In genomic region chr15:89999676-90000174, GRCh38 we compare ENCODE assay signal across 8 cellular contexts. TPM values are rescaled to one million over a fixed set of nuclear protein-coding genes. Genes with fewer than 3 reads are reported as not detected.
A peak's percentile ranks its signal among the peaks of the same experiment; 100 is the strongest.
DNase-seq lines count a peak whose midpoint lies in the region; ATAC-seq, FAIRE-seq and TF ChIP-seq lines count a peak whose summit lies in the region.

No MANE protein-coding gene starts in this region.

- ATAC-seq in pancreas (peak; percentile 22 to 36 (median 29)), GM18511 (IDR thresholded peaks at IDR 0.05; ENCODE audit: unreplicated experiment) (no peak), GM21515 (IDR thresholded peaks at IDR 0.05; ENCODE audit: unreplicated experiment) (no peak)

- peak overlapping the region; percentile 95 for H3K27ac ChIP-seq in SK-N-MC
- peak overlapping the region; percentile 92 to 95 (median 94) for H3K27ac ChIP-seq in pancreas

- no peak for FAIRE-seq in pancreas (lab: Jason Lieb, UNC)

- H3K9ac ChIP-seq in SK-N-MC (ENCODE audit: insufficient read length): peak overlapping the region; percentile 96

- peak overlapping the region; percentile 78 for H3K4me3 ChIP-seq in SK-N-MC
- peak overlapping the region; percentile 64 to 75 for H3K4me3 ChIP-seq in foreskin fibroblast (ENCODE audit: low read depth in 1 of 2, low read length in 2 of 2)
- peak overlapping the region; percentile 35 to 83 (median 59) for H3K4me3 ChIP-seq in pancreas
- H3K4me3 ChIP-seq in BE2C (ENCODE audit: low read depth, low read length): no peak overlapping the region

- TF ChIP-seq CTCF in foreskin fibroblast (IDR thresholded peaks at IDR 0.05; ENCODE audit: low read depth, low read length) (no peak), pancreas (IDR thresholded peaks at IDR 0.05) (no peak), BE2C (IDR thresholded peaks at IDR 0.05; ENCODE audit: low read depth, low read length) (no peak)

- 22 to 28% methylated on average over 13 of the region's 13 CpGs for WGBS in pancreas, 2 donors

- DNase-seq in COLO668 (lab: John Stamatoyannopoulos, UW; ENCODE audit: unreplicated experiment) (peak; percentile 34), SK-N-MC (ENCODE audit: low read depth, low spot score) (no peak), foreskin fibroblast (peak; percentile 62 to 80), pancreas (peak; percentile 69 to 83 (median 72)), BE2C (no peak)
- no peak for DNase-seq in activated CD4-positive, alpha-beta T cell treated with anti-CD3 and anti-CD28 coated beads for 48 hours

- H3K9me3 ChIP-seq in SK-N-MC (ENCODE audit: low read depth, low read length) (no peaks in the 10 kb centered on the region), pancreas (no peaks in the 10 kb centered on the region), BE2C (no peaks in the 10 kb centered on the region)

- H3K4me1 ChIP-seq in pancreas (peaks cover 0 to 31% (median 17%) of the 10 kb centered on the region in 3 donors), BE2C (no peaks in the 10 kb centered on the region; the same call in 1 of the 2 replicates)

- intact Hi-C loops in pancreas (cut with DNase I): no loop called here

- H3K27me3 ChIP-seq in pancreas (no peaks in the 10 kb centered on the region), BE2C (no peaks in the 10 kb centered on the region)

- no peaks in the 10 kb centered on the region for H3K36me3 ChIP-seq in SK-N-MC (ENCODE audit: insufficient read depth, low read length)
- no peaks in the 10 kb centered on the region for H3K36me3 ChIP-seq in pancreas
- H3K36me3 ChIP-seq in BE2C: no peaks in the 10 kb centered on the region

RNA-seq across cellular contexts. Expression of gene ZNF710, which starts 1.4 kb away (rescaled TPM):
- 100 to 1,000 TPM in 1 of 6 donors, 10 to 100 TPM in 5; 31.9 to 298 (median 36.4) TPM for total RNA-seq in pancreas
- 100 to 1,000 TPM in 1 of 2 donors, 10 to 100 TPM in 1; 69.2 to 128 TPM for polyA plus RNA-seq in pancreas
- polyA plus RNA-seq in BE2C (2012; ENCODE audit: insufficient read depth, insufficient read length, low read depth): 14.6 TPM

Comparison
In these comparisons a context has a peak if more than half of its experiments do, and no peak if none do; other contexts are left out.
1. DNase-seq: peak in COLO668 (single experiment), foreskin fibroblast (2 of 2) and pancreas (6 of 6); none in SK-N-MC (single experiment), activated CD4-positive, alpha-beta T cell treated with anti-CD3 and anti-CD28 coated beads for 48 hours (single experiment) and BE2C (single experiment).
2. ATAC-seq: peak in pancreas (4 of 4); none in GM18511 (single experiment) and GM21515 (single experiment).